ENCODE assay signal across 24 cellular contexts in genomic region chr7:88358881-88359280, GRCh38. TPM values are rescaled to one million over a fixed set of nuclear protein-coding genes. Genes with fewer than 3 reads are reported as not detected.
"Had no signal": no experiment of that assay in that cellular context is flagged by ENCODE, and none has a peak within 500 bp of the region (broad histone marks: within the 10 kb centered on the region; RNA-seq: fewer than 3 reads in every experiment).

No MANE protein-coding gene starts in this region.

- H3K4me3 ChIP-seq: PC-9, SJCRH30, SK-N-MC had no signal

- H3K36me3 ChIP-seq: SJCRH30 had no signal

- H3K9me3 ChIP-seq: SJCRH30 had no signal

- H3K27me3 ChIP-seq: SJCRH30 had no signal

- H2AFZ ChIP-seq: PC-9 had no signal

- H3K27ac ChIP-seq: PC-9, RWPE1, SJCRH30, SK-N-MC had no signal

- DNase-seq: NCI-H1092, NCI-H1105, NCI-H1417 treated with DMSO at 0.1 percent for 48 hours, NCI-H1436 treated with DMSO at 0.1 percent for 48 hours, NCI-H1694 treated with DMSO at 0.1 percent for 48 hours, NCI-H187 treated with DMSO at 0.1 percent for 48 hours, NCI-H2029 treated with DMSO at 0.1 percent for 48 hours, NCI-H2081 treated with DMSO at 0.1 percent for 48 hours, NCI-H2171 treated with DMSO at 0.1 percent for 48 hours, NCI-H2227 treated with DMSO at 0.1 percent for 48 hours, NCI-H345, NCI-H446, NCI-H510A treated with DMSO at 0.1 percent for 48 hours, NCI-H524 treated with DMSO at 0.1 percent for 48 hours, NCI-H774, PC-9, SIG-M5, T-cell had no signal

RNA-seq across cellular contexts. Expression of gene STEAP4, which starts 52.2 kb away (rescaled TPM):
- total RNA-seq: OCI-LY7, RPMI7951, SJCRH30, SK-MEL-5 had no signal
